Comparison of ENCODE assay signal across 16 cellular contexts in genomic region chr1:223886516-223886921, GRCh38. TPM values are rescaled to one million over a fixed set of nuclear protein-coding genes. Genes with fewer than 3 reads are reported as not detected.
DNase-seq lines count a peak whose midpoint lies in the region; ATAC-seq, FAIRE-seq and TF ChIP-seq lines count a peak whose summit lies in the region.
"Had no signal": no experiment of that assay in that cellular context is flagged by ENCODE, and none has a peak within 500 bp of the region (broad histone marks: within the 10 kb centered on the region; RNA-seq: fewer than 3 reads in every experiment).

No MANE protein-coding gene starts in this region.

- BruUV-seq in Panc1 (replicated peaks; lab: Mats Ljungman, UMichigan) (no TSS peak), HepG2 (replicated peaks; lab: Mats Ljungman, UMichigan) (no TSS peak)

- H3K4me3 ChIP-seq in Panc1 (ENCODE audit: low read depth in 2 of 2, low read length in 2 of 2) (no peak overlapping the region), HepG2 (replicated peaks in 1 of 3; ENCODE audit: insufficient read depth in 1 of 3, low read depth in 2 of 3, low read length in 3 of 3) (no peak overlapping the region)
- H3K4me3 ChIP-seq in CD8-positive, alpha-beta memory T cell (ENCODE audit: low read length), result no peak overlapping the region
- H3K4me3 ChIP-seq: BLaER1 treated with 17β-estradiol and CSF1 and Interleukin-3, amounts not matched to agents 10 nM and 100 nM; gastroesophageal sphincter; SK-N-MC; vagina had no signal

- H3K9ac ChIP-seq in HepG2 (ENCODE audit: insufficient read depth, low read depth, low read length), result no peak overlapping the region
- H3K9ac ChIP-seq: BLaER1 treated with 17β-estradiol and CSF1 and Interleukin-3, amounts not matched to agents 10 nM and 100 nM had no signal

- H3K4me1 ChIP-seq in Panc1 (ENCODE audit: control insufficient read depth, insufficient read depth, low read length) (peaks cover 6% of the 10 kb centered on the region), HepG2 (ENCODE audit: insufficient read depth, low read length) (peaks cover 19% of the 10 kb centered on the region)
- H3K4me1 ChIP-seq in CD8-positive, alpha-beta memory T cell (ENCODE audit: insufficient read depth, low read length), result no peaks in the 10 kb centered on the region
- H3K4me1 ChIP-seq: vagina had no signal

- intact Hi-C loops in Panc1 (cut with micrococcal nuclease; ENCODE audit: unreplicated experiment), result no loop called here
- intact Hi-C loops in HepG2 (cut with micrococcal nuclease; ENCODE audit: unreplicated experiment), result no loop called here

- 0% methylated on average over 4 of the region's 4 CpGs for WGBS in HepG2 (ENCODE audit: low lambda C conversion rate)

- TF ChIP-seq POLR2A in HepG2 (IDR thresholded peaks at IDR 0.05; ENCODE audit: insufficient read depth in 1 of 2, low read depth in 2 of 2, low read length in 2 of 2), result no peak

- H3K4me2 ChIP-seq in HepG2 (ENCODE audit: low read depth, low read length), result no peak overlapping the region
- H3K4me2 ChIP-seq: BLaER1 treated with 17β-estradiol and CSF1 and Interleukin-3, amounts not matched to agents 10 nM and 100 nM had no signal

- H3K9me3 ChIP-seq in Panc1 (ENCODE audit: control insufficient read depth, insufficient read depth, low read depth, low read length) (no peaks in the 10 kb centered on the region), HepG2 (ENCODE audit: low read length) (no peaks in the 10 kb centered on the region)
- H3K9me3 ChIP-seq in CD8-positive, alpha-beta memory T cell (ENCODE audit: low read length), result no peaks in the 10 kb centered on the region
- H3K9me3 ChIP-seq: BLaER1 treated with 17β-estradiol and CSF1 and Interleukin-3, amounts not matched to agents 10 nM and 100 nM; gastroesophageal sphincter; vagina had no signal

- CTCF ChIA-PET in Panc1 (lab: Charles Lee), result interaction anchor here (0.6 to 0.7 kb wide), 2 partner anchors 15 to 355 kb away, joined by 3 read pairs; no protein-coding TSS in a partner anchor
- CTCF ChIA-PET in HepG2 (lab: Yijun Ruan, JAX; ENCODE audit: low intra/inter-chr PET ratio, low total read pairs), result no interaction called here
- CTCF ChIA-PET in CD8-positive, alpha-beta memory T cell (lab: Charles Lee), result no interaction called here

- ATAC-seq in Panc1, result peak; percentile 73
- ATAC-seq in HepG2, result peak; percentile 98
- no peak for ATAC-seq in stimulated activated naive B cell treated with anti-CD40 and anti-IgM and Interleukin-4, amounts not matched to agents 10 μg/mL and 1 μg/mL and 100 μg/mL, for 72 hours (replicated peaks)
- ATAC-seq: activated T-cell treated with anti-CD3 and anti-CD28 coated beads, Interleukin-2, amount 50 U/mL, for 4 hours; gastroesophageal sphincter had no signal

- H3K4me3 Mint-ChIP-seq in stimulated activated naive B cell treated with anti-CD40 and anti-IgM and Interleukin-4, amounts not matched to agents 10 μg/mL and 1 μg/mL and 100 μg/mL, for 72 hours, result no peak overlapping the region
- no peak overlapping the region for H3K4me3 Mint-ChIP-seq in CD8-positive, alpha-beta memory T cell
- H3K4me3 Mint-ChIP-seq: activated T-cell treated with anti-CD3 and anti-CD28 coated beads, Interleukin-2, amount 50 U/mL, for 4 hours; endodermal cell had no signal

- peaks cover 3 to 6% of the 10 kb centered on the region in 2 donors for H3K27me3 Mint-ChIP-seq in stimulated activated naive B cell treated with anti-CD40 and anti-IgM and Interleukin-4, amounts not matched to agents 10 μg/mL and 1 μg/mL and 100 μg/mL, for 72 hours
- H3K27me3 Mint-ChIP-seq in CD8-positive, alpha-beta memory T cell, result no peaks in the 10 kb centered on the region

- TF ChIP-seq RAD21 in HepG2 (CRISPR knock-in tag; IDR thresholded peaks at IDR 0.05), result no peak

- no peak overlapping the region for H2AFZ ChIP-seq in HepG2 (ENCODE audit: low read length)

- no peak overlapping the region for H3K27ac Mint-ChIP-seq in stimulated activated naive B cell treated with anti-CD40 and anti-IgM and Interleukin-4, amounts not matched to agents 10 μg/mL and 1 μg/mL and 100 μg/mL, for 72 hours
- no peak overlapping the region for H3K27ac Mint-ChIP-seq in CD8-positive, alpha-beta memory T cell
- H3K27ac Mint-ChIP-seq: endodermal cell had no signal

- H3K79me2 ChIP-seq in HepG2 (ENCODE audit: insufficient read depth, low read length), result no peaks in the 10 kb centered on the region

- TF ChIP-seq CTCF in Panc1 (IDR thresholded peaks at IDR 0.05) (no peak), HepG2 (CRISPR knock-in tag; IDR thresholded peaks at IDR 0.05) (no peak)

- H3K27ac ChIP-seq in Panc1 (ENCODE audit: low read length) (no peak overlapping the region), HepG2 (ENCODE audit: extremely low read length, insufficient read depth, low read length) (no peak overlapping the region)
- H3K27ac ChIP-seq in CD8-positive, alpha-beta memory T cell (ENCODE audit: low read depth, low read length), result no peak overlapping the region
- H3K27ac ChIP-seq: BLaER1 treated with 17β-estradiol and CSF1 and Interleukin-3, amounts not matched to agents 10 nM and 100 nM; SK-N-MC; vagina had no signal

- H3K27me3 ChIP-seq in Panc1 (ENCODE audit: control insufficient read depth, insufficient read depth, low read length) (no peaks in the 10 kb centered on the region), HepG2 (ENCODE audit: control insufficient read depth in 1 of 2, insufficient read depth in 2 of 2, low read length in 2 of 2) (peaks cover 0 to 5% of the 10 kb centered on the region in 2 experiments; a peak in 2 of 5 replicates)
- H3K27me3 ChIP-seq in CD8-positive, alpha-beta memory T cell (ENCODE audit: insufficient read depth, low read length, poor library complexity, severe bottlenecking), result no peaks in the 10 kb centered on the region
- H3K27me3 ChIP-seq: BLaER1 treated with 17β-estradiol and CSF1 and Interleukin-3, amounts not matched to agents 10 nM and 100 nM; gastroesophageal sphincter; vagina had no signal

- TF ChIP-seq EP300 in HepG2 (IDR thresholded peaks at IDR 0.05; ENCODE audit: low read depth in 2 of 2, low read length in 2 of 2), result peak in 1 of 2 experiments; percentile 78; a peak in 2 of 4 replicates
- TF ChIP-seq EP300 in HepG2 (CRISPR knock-in tag; IDR thresholded peaks at IDR 0.05; ENCODE audit: borderline replicate concordance), result peak; percentile 34; the same call in 1 of the 2 replicates

- FAIRE-seq in HepG2 (lab: Jason Lieb, UNC), result no peak

- peak; percentile 60 for DNase-seq in DMS153 (lab: John Stamatoyannopoulos, UW)
- DNase-seq in HuH-7 (ENCODE audit: low spot score), result peak; percentile 59
- DNase-seq in Panc1 (ENCODE audit: low read depth, low spot score), result no peak
- peak; percentile 63 for DNase-seq in HepG2 (ENCODE audit: low spot score)
- DNase-seq in stimulated activated naive B cell treated with anti-CD40 and anti-IgM and Interleukin-4, amounts not matched to agents 10 μg/mL and 1 μg/mL and 100 μg/mL, for 72 hours, result no peak
- no peak for DNase-seq in CD8-positive, alpha-beta memory T cell
- DNase-seq in pons (ENCODE audit: low spot score), result no peak
- DNase-seq: activated T-cell treated with anti-CD3 and anti-CD28 coated beads, Interleukin-2, amount 50 U/mL, for 4 hours; central memory CD4-positive, alpha-beta T cell; endodermal cell; Karpas-422; nucleus accumbens had no signal

- POLR2A ChIA-PET in Panc1 (lab: Charles Lee), result interaction anchor here (0.7 kb wide), 1 partner anchor 31 kb away, joined by 8 read pairs; no protein-coding TSS in a partner anchor
- POLR2A ChIA-PET in HepG2 (lab: Yijun Ruan, JAX), result interaction anchor here (1.8 kb wide), 1 partner anchor 40 kb away, joined by 8 read pairs; the partner anchor contains the start of gene TP53BP2
- POLR2A ChIA-PET in CD8-positive, alpha-beta memory T cell (lab: Charles Lee), result no interaction called here

- no peaks in the 10 kb centered on the region for H4K20me1 ChIP-seq in HepG2 (ENCODE audit: insufficient read depth, low read length)
- H4K20me1 ChIP-seq: BLaER1 treated with 17β-estradiol and CSF1 and Interleukin-3, amounts not matched to agents 10 nM and 100 nM had no signal

- no peaks in the 10 kb centered on the region for H3K36me3 ChIP-seq in Panc1 (ENCODE audit: control insufficient read depth, insufficient read depth, low read length)
- H3K36me3 ChIP-seq in HepG2 (replicated peaks in 1 of 2; ENCODE audit: control insufficient read depth in 1 of 2, insufficient read depth in 2 of 2, low read length in 2 of 2), result no peaks in the 10 kb centered on the region
- H3K36me3 ChIP-seq in CD8-positive, alpha-beta memory T cell (ENCODE audit: insufficient read depth, low read length), result no peaks in the 10 kb centered on the region
- H3K36me3 ChIP-seq: BLaER1 treated with 17β-estradiol and CSF1 and Interleukin-3, amounts not matched to agents 10 nM and 100 nM; gastroesophageal sphincter; vagina had no signal

- no peaks in the 10 kb centered on the region for H3K4me1 Mint-ChIP-seq in stimulated activated naive B cell treated with anti-CD40 and anti-IgM and Interleukin-4, amounts not matched to agents 10 μg/mL and 1 μg/mL and 100 μg/mL, for 72 hours
- H3K4me1 Mint-ChIP-seq in CD8-positive, alpha-beta memory T cell, result no peaks in the 10 kb centered on the region

- H3K9me3 Mint-ChIP-seq in stimulated activated naive B cell treated with anti-CD40 and anti-IgM and Interleukin-4, amounts not matched to agents 10 μg/mL and 1 μg/mL and 100 μg/mL, for 72 hours, result no peaks in the 10 kb centered on the region
- H3K9me3 Mint-ChIP-seq in CD8-positive, alpha-beta memory T cell, result no peaks in the 10 kb centered on the region
- H3K9me3 Mint-ChIP-seq: activated T-cell treated with anti-CD3 and anti-CD28 coated beads, Interleukin-2, amount 50 U/mL, for 4 hours had no signal

- in situ Hi-C loops in Panc1 (cut with HindIII; ENCODE audit: low pct_unique_long_range_greater_than_20kb, low sequenced_read_pairs) (no loop called here), HepG2 (cut with HindIII; ENCODE audit: extremely low pct_ligation_motif_present, low pct_unique_long_range_greater_than_20kb) (no loop called here)

- H3K36me3 Mint-ChIP-seq in stimulated activated naive B cell treated with anti-CD40 and anti-IgM and Interleukin-4, amounts not matched to agents 10 μg/mL and 1 μg/mL and 100 μg/mL, for 72 hours, result no peaks in the 10 kb centered on the region
- no peaks in the 10 kb centered on the region for H3K36me3 Mint-ChIP-seq in CD8-positive, alpha-beta memory T cell

RNA-seq across cellular contexts. Expression of gene TP53BP2, which starts 40.8 kb away (rescaled TPM):
- total RNA-seq in Panc1 (2021; ENCODE audit: unreplicated experiment), result 51.4 TPM
- polyA plus RNA-seq in Panc1 (2012; ENCODE audit: insufficient read length), result 24.4 TPM
- total RNA-seq in HepG2 (2016; rRNA removed; fragmentation: Illumina TruSeq; extraction: Trizol), result 14.0 and 15.0 TPM in 2 replicates
- total RNA-seq in HepG2 (2016; cell fraction: cytosol; rRNA removed; fragmentation: Illumina TruSeq; extraction: Trizol; ENCODE audit: low read depth), result 6.3 and 7.0 TPM in 2 replicates
- 13.6 and 14.3 TPM in 2 replicates for total RNA-seq in HepG2 (2016; cell fraction: insoluble cytoplasmic fraction; rRNA removed; fragmentation: Illumina TruSeq; extraction: Trizol)
- 6.1 TPM in 2 replicates for total RNA-seq in HepG2 (2016; cell fraction: membrane; rRNA removed; fragmentation: Illumina TruSeq; extraction: Trizol)
- 20.9 and 22.7 TPM in 2 replicates for total RNA-seq in HepG2 (2016; cell fraction: nucleus; rRNA removed; fragmentation: Illumina TruSeq; extraction: Trizol)
- 8.3 and 10.0 TPM in 2 replicates for polyA plus RNA-seq in HepG2 (2011; rRNA removed)
- 5.0 and 6.9 TPM in 2 replicates for polyA plus RNA-seq in HepG2 (2011; cell fraction: cytosol; rRNA removed)
- 8.2 and 8.4 TPM in 2 replicates for polyA plus RNA-seq in HepG2 (2011; cell fraction: nucleus; rRNA removed)
- polyA plus RNA-seq in HepG2 (2012), result 8.0 and 8.5 TPM in 2 replicates
- polyA plus RNA-seq in HepG2 (2016; cell fraction: cytosol; fragmentation: Illumina TruSeq; extraction: Trizol; ENCODE audit: low read depth), result 0.60 and 0.93 TPM in 2 replicates
- 15.4 and 16.4 TPM in 2 replicates for polyA plus RNA-seq in HepG2 (2016; cell fraction: insoluble cytoplasmic fraction; fragmentation: Illumina TruSeq; extraction: Trizol; ENCODE audit: low read depth)
- polyA plus RNA-seq in HepG2 (2016; cell fraction: membrane; fragmentation: Illumina TruSeq; extraction: Trizol; ENCODE audit: low read depth), result 2.4 and 2.5 TPM in 2 replicates
- polyA plus RNA-seq in HepG2 (2016; cell fraction: nucleus; fragmentation: Illumina TruSeq; extraction: Trizol; ENCODE audit: insufficient read depth, low read depth), result 17.1 and 18.0 TPM in 2 replicates
- 27.0 and 42.8 TPM in 2 replicates for polyA minus RNA-seq in HepG2 (2011; rRNA and poly(A)+ RNA removed; ENCODE audit: low replicate concordance)
- polyA minus RNA-seq in HepG2 (2011; cell fraction: cytosol; rRNA and poly(A)+ RNA removed), result 10.3 and 11.3 TPM in 2 replicates
- 55.9 and 63.6 TPM in 2 replicates for polyA minus RNA-seq in HepG2 (2011; cell fraction: nucleus; rRNA and poly(A)+ RNA removed)
- 10 to 100 TPM; 59.5 to 59.6 TPM for total RNA-seq in CD8-positive, alpha-beta memory T cell
- polyA plus RNA-seq in CD8-positive, alpha-beta memory T cell, result 16.5 TPM

Comparison
In these comparisons a context has a peak if more than half of its experiments do, and no peak if none do; other contexts are left out.
1. DNase-seq: peak in DMS153 (single experiment), HuH-7 (single experiment) and HepG2 (single experiment); none in Panc1 (single experiment), stimulated activated naive B cell treated with anti-CD40 and anti-IgM and Interleukin-4, amounts not matched to agents 10 μg/mL and 1 μg/mL and 100 μg/mL, for 72 hours (single experiment), CD8-positive, alpha-beta memory T cell (0 of 5) and pons (single experiment).
2. ATAC-seq: peak in Panc1 (single experiment) and HepG2 (single experiment); none in stimulated activated naive B cell treated with anti-CD40 and anti-IgM and Interleukin-4, amounts not matched to agents 10 μg/mL and 1 μg/mL and 100 μg/mL, for 72 hours (0 of 2).